11 cellular contexts compared by ENCODE assay signal in the genomic region with DNA sequence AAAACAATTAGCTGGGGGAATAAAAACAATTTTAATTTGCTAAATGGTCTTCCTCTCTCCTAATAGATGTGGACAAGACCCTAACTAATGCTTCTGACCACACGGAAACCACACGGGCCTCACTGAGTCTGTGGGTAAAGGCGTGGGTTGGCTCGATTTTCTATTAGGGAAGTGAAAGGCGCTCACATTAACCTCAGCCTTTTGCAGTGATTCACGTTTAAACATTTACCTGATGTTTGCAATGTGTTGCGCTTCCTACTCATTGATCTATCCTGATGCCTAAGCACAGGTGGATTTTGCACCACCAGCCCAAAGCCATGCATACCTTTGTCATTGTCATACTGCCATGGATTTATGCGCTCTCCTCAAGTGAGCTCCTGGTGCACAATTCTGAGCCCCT. TPM values are rescaled to one million over a fixed set of nuclear protein-coding genes. Genes with fewer than 3 reads are reported as not detected.
DNase-seq lines count a peak whose midpoint lies in the region; ATAC-seq lines count a peak whose summit lies in the region.
"Had no signal": no experiment of that assay in that cellular context is flagged by ENCODE, and none has a peak within 500 bp of the region (broad histone marks: within the 10 kb centered on the region; RNA-seq: fewer than 3 reads in every experiment).

No MANE protein-coding gene starts in this region.

- no peaks in the 10 kb centered on the region for H3K4me1 Mint-ChIP-seq in naive thymus-derived CD8-positive, alpha-beta T cell
- H3K4me1 Mint-ChIP-seq: CD4-positive, alpha-beta memory T cell had no signal

- no peak overlapping the region for H3K27ac Mint-ChIP-seq in naive thymus-derived CD8-positive, alpha-beta T cell
- H3K27ac Mint-ChIP-seq: CD4-positive, alpha-beta memory T cell had no signal

- DNase-seq in SW480 (ENCODE audit: low spot score) = peak; percentile 47
- no peak for DNase-seq in SK-N-DZ (ENCODE audit: low spot score)
- DNase-seq in amygdala (lab: John Stamatoyannopoulos, UW) = no peak
- DNase-seq in effector CD8-positive, alpha-beta T cell (lab: John Stamatoyannopoulos, UW) = no peak
- DNase-seq in naive thymus-derived CD8-positive, alpha-beta T cell = no peak
- DNase-seq: CD4-positive, alpha-beta memory T cell; KG1; NCI-H446 treated with DMSO at 0.1 percent for 48 hours had no signal

- peaks cover 0 to 20% (median 9%) of the 10 kb centered on the region in 5 donors for H3K27me3 Mint-ChIP-seq in naive thymus-derived CD8-positive, alpha-beta T cell

- H3K9me3 Mint-ChIP-seq in naive thymus-derived CD8-positive, alpha-beta T cell = no peaks in the 10 kb centered on the region
- H3K9me3 Mint-ChIP-seq: CD4-positive, alpha-beta memory T cell had no signal

- ATAC-seq in GM18519 (IDR thresholded peaks at IDR 0.05; ENCODE audit: low FRiP score, unreplicated experiment) (peak; percentile 93), GM21447 (IDR thresholded peaks at IDR 0.05; ENCODE audit: unreplicated experiment) (peak; percentile 99), HG03060 (IDR thresholded peaks at IDR 0.05; ENCODE audit: low read depth, unreplicated experiment) (peak; percentile 98)
- ATAC-seq in naive thymus-derived CD8-positive, alpha-beta T cell = no peak

- no peak overlapping the region for H3K4me3 Mint-ChIP-seq in naive thymus-derived CD8-positive, alpha-beta T cell
- H3K4me3 Mint-ChIP-seq: CD4-positive, alpha-beta memory T cell had no signal

- H3K36me3 Mint-ChIP-seq in naive thymus-derived CD8-positive, alpha-beta T cell = no peaks in the 10 kb centered on the region
- H3K36me3 Mint-ChIP-seq: CD4-positive, alpha-beta memory T cell had no signal

- POLR2A ChIA-PET in naive thymus-derived CD8-positive, alpha-beta T cell (lab: Charles Lee) = no interaction called here

RNA-seq across cellular contexts. Expression of a gene that starts 35.6 kb away (rescaled TPM):
- polyA plus RNA-seq in SK-N-DZ (2014; cell fraction: cytosol; rRNA removed) = 47.9 and 51.4 TPM in 2 replicates
- 28.9 and 30.8 TPM in 2 replicates for polyA plus RNA-seq in SK-N-DZ (2014; cell fraction: nucleus; rRNA removed)
- total RNA-seq in naive thymus-derived CD8-positive, alpha-beta T cell = 1 to 10 TPM in 1 of 2 experiments, under 1 TPM in 1; 0.82 to 1.1 TPM
- not detected for polyA plus RNA-seq in naive thymus-derived CD8-positive, alpha-beta T cell
- polyA plus RNA-seq: CD4-positive, alpha-beta memory T cell had no signal

Comparison
In these comparisons a context has a peak if more than half of its experiments do, and no peak if none do; other contexts are left out.
1. ATAC-seq: peak in GM18519 (single experiment), GM21447 (single experiment) and HG03060 (single experiment); none in naive thymus-derived CD8-positive, alpha-beta T cell (0 of 2).